ENCODE assay signal across 1 cellular context in genomic region chr17:48107137-48108055, GRCh38.
A peak's percentile ranks its signal among the peaks of the same experiment; 100 is the strongest.
TF ChIP-seq lines count a peak whose summit lies in the region.

SNX11 (plus strand) TSS chr17:48107766; CDS start chr17:48112044, 4,278 bp downstream.

TF ChIP-seq in HepG2, 621 proteins besides CTCF, POLR2A, EP300 and RAD21 (continued from another document):
- TF ChIP-seq ARID4A (CRISPR knock-in tag; IDR thresholded peaks at IDR 0.05; ENCODE audit: borderline replicate concordance): peak; percentile 96
- peak; percentile 93 for TF ChIP-seq KDM5B (CRISPR knock-in tag; IDR thresholded peaks at IDR 0.05; ENCODE audit: borderline replicate concordance)
- peak; percentile 90 for TF ChIP-seq RBFOX2 (IDR thresholded peaks at IDR 0.05; ENCODE audit: low read depth, low read length)
- TF ChIP-seq ZSCAN29 (CRISPR knock-in tag; conservative IDR thresholded peaks at IDR 0.05): peak; percentile 61; the same call in 1 of the 2 replicates
- TF ChIP-seq KDM3A (CRISPR knock-in tag; IDR thresholded peaks at IDR 0.05; ENCODE audit: low read depth): peak; percentile 20; the same call in 1 of the 2 replicates
- TF ChIP-seq KAT8 (CRISPR knock-in tag; IDR thresholded peaks at IDR 0.05): peak; percentile 96
- no peak for TF ChIP-seq NCOA1 (CRISPR knock-in tag; IDR thresholded peaks at IDR 0.05)
- TF ChIP-seq ZNF790 (CRISPR knock-in tag; IDR thresholded peaks at IDR 0.05; ENCODE audit: borderline replicate concordance): no peak
- 0 out of 2 replicates have a peak, but pooled peaks have one; percentile 65 for TF ChIP-seq HNRNPL (IDR thresholded peaks at IDR 0.05; ENCODE audit: low read depth, low read length)
- TF ChIP-seq CBX5 (CRISPR knock-in tag; IDR thresholded peaks at IDR 0.05; ENCODE audit: borderline replicate concordance): peak; percentile 58; the same call in 1 of the 2 replicates
- 0 out of 2 replicates have a peak, but pooled peaks have one; percentile 30 for TF ChIP-seq HNRNPUL1 (IDR thresholded peaks at IDR 0.05; ENCODE audit: low read depth, low read length)
- TF ChIP-seq PITX1 (CRISPR knock-in tag; IDR thresholded peaks at IDR 0.05): peak; percentile 75
- TF ChIP-seq ZNF557 (CRISPR knock-in tag; IDR thresholded peaks at IDR 0.05): no peak
